In genomic region chr6:35024601-35025054, GRCh38 we compare ENCODE assay signal across 8 cellular contexts.
DNase-seq lines count a peak whose midpoint lies in the region; ATAC-seq and TF ChIP-seq lines count a peak whose summit lies in the region.

No MANE protein-coding gene starts in this region.

- no peak overlapping the region for H2AFZ ChIP-seq in GM23338

- H3K4me3 Mint-ChIP-seq in GM23338: peak overlapping the region; percentile 19; the same call in 2 of the 3 replicates
- no peak overlapping the region for H3K4me3 Mint-ChIP-seq in naive thymus-derived CD4-positive, alpha-beta T cell

- TF ChIP-seq CTCF in GM23338 (conservative IDR thresholded peaks at IDR 0.05; ENCODE audit: low read depth in 2 of 2): no peak
- no peak for TF ChIP-seq CTCF in epithelial cell of esophagus (IDR thresholded peaks at IDR 0.05; ENCODE audit: insufficient read depth, low read depth, low read length, missing control alignments)

- peaks cover 74% of the 10 kb centered on the region for H3K4me1 ChIP-seq in GM23338 (ENCODE audit: insufficient read depth)
- no peaks in the 10 kb centered on the region for H3K4me1 ChIP-seq in naive thymus-derived CD4-positive, alpha-beta T cell (ENCODE audit: control insufficient read depth in 2 of 2, insufficient read depth in 2 of 2, low read length in 2 of 2)

- no peaks in the 10 kb centered on the region for H3K9me3 ChIP-seq in naive thymus-derived CD4-positive, alpha-beta T cell (ENCODE audit: control insufficient read depth in 2 of 3, low read length in 3 of 3)

- no peak overlapping the region for H3K4me3 ChIP-seq in GM23338
- no peak overlapping the region for H3K4me3 ChIP-seq in epithelial cell of esophagus (ENCODE audit: low read length)
- H3K4me3 ChIP-seq in naive thymus-derived CD4-positive, alpha-beta T cell (ENCODE audit: low read length): no peak overlapping the region

- H3K79me2 ChIP-seq in GM23338 (replicated peaks; ENCODE audit: insufficient read depth): no peaks in the 10 kb centered on the region

- POLR2A ChIA-PET in naive thymus-derived CD4-positive, alpha-beta T cell (lab: Charles Lee): no interaction called here

- no peaks in the 10 kb centered on the region for H3K9me2 ChIP-seq in GM23338 (ENCODE audit: insufficient read depth)

- no peaks in the 10 kb centered on the region; the same call in 2 of the 3 replicates for H3K36me3 Mint-ChIP-seq in GM23338 (ENCODE audit: low read depth)
- H3K36me3 Mint-ChIP-seq in naive thymus-derived CD4-positive, alpha-beta T cell: peaks cover 0 to 35% (median 4%) of the 10 kb centered on the region in 5 donors

- ATAC-seq in GM23338 (peak; percentile 66), GM18498 (IDR thresholded peaks at IDR 0.05; ENCODE audit: unreplicated experiment) (no peak), GM21786 (IDR thresholded peaks at IDR 0.05; ENCODE audit: unreplicated experiment) (no peak), GM19467 (IDR thresholded peaks at IDR 0.05; ENCODE audit: unreplicated experiment) (no peak), HG02642 (IDR thresholded peaks at IDR 0.05; ENCODE audit: poor library complexity, unreplicated experiment) (no peak)
- ATAC-seq in naive thymus-derived CD4-positive, alpha-beta T cell: peak; percentile 54

- H3F3A ChIP-seq in GM23338 (replicated peaks; ENCODE audit: low read depth): 0 out of 2 replicates have a peak, but pooled peaks cover 3% of the 10 kb centered on the region

- CTCF ChIA-PET in naive thymus-derived CD4-positive, alpha-beta T cell (lab: Charles Lee): no interaction called here

- peak overlapping the region; percentile 25; the same call in 1 of the 2 replicates for H3K27ac Mint-ChIP-seq in GM23338
- H3K27ac Mint-ChIP-seq in naive thymus-derived CD4-positive, alpha-beta T cell: no peak overlapping the region

- peaks cover 13% of the 10 kb centered on the region for H3K27me3 Mint-ChIP-seq in GM23338 (ENCODE audit: insufficient read depth, low read depth, poor library complexity)
- no peaks in the 10 kb centered on the region for H3K27me3 Mint-ChIP-seq in naive thymus-derived CD4-positive, alpha-beta T cell

- H3K27me3 ChIP-seq in GM23338 (ENCODE audit: insufficient read depth): no peaks in the 10 kb centered on the region
- no peaks in the 10 kb centered on the region for H3K27me3 ChIP-seq in naive thymus-derived CD4-positive, alpha-beta T cell (ENCODE audit: control insufficient read depth in 2 of 2, insufficient read depth in 2 of 2, low read length in 2 of 2)

- DNase-seq in GM23338 (ENCODE audit: low spot score) (peak; percentile 69), NCI-H510A treated with DMSO at 0.1 percent for 48 hours (lab: John Stamatoyannopoulos, UW) (peak; percentile 98), epithelial cell of esophagus (ENCODE audit: low read depth) (peak; percentile 98)
- no peak for DNase-seq in naive thymus-derived CD4-positive, alpha-beta T cell

- peak overlapping the region; percentile 46; the same call in 1 of the 2 replicates for H3K27ac ChIP-seq in GM23338 (ENCODE audit: low read depth)
- H3K27ac ChIP-seq in naive thymus-derived CD4-positive, alpha-beta T cell (ENCODE audit: low read depth, low read length): no peak overlapping the region

- H4K20me1 ChIP-seq in GM23338 (replicated peaks; ENCODE audit: insufficient read depth): no peaks in the 10 kb centered on the region; the same call in 1 of the 2 replicates

- peak overlapping the region; percentile 4 for H3K4me2 ChIP-seq in GM23338

- no peaks in the 10 kb centered on the region for H3K36me3 ChIP-seq in GM23338 (ENCODE audit: insufficient read depth)
- H3K36me3 ChIP-seq in naive thymus-derived CD4-positive, alpha-beta T cell (ENCODE audit: control insufficient read depth in 2 of 3, insufficient read depth in 3 of 3, low read length in 3 of 3): peaks cover 0 to 8% (median 0%) of the 10 kb centered on the region in 3 experiments

- H3K9me3 Mint-ChIP-seq in GM23338: no peaks in the 10 kb centered on the region
- H3K9me3 Mint-ChIP-seq in naive thymus-derived CD4-positive, alpha-beta T cell: no peaks in the 10 kb centered on the region

- peaks cover 73% of the 10 kb centered on the region for H3K4me1 Mint-ChIP-seq in GM23338
- peaks cover 0 to 2% (median 0%) of the 10 kb centered on the region in 7 donors for H3K4me1 Mint-ChIP-seq in naive thymus-derived CD4-positive, alpha-beta T cell

- intact Hi-C loops in naive thymus-derived CD4-positive, alpha-beta T cell (cut with micrococcal nuclease): no loop called here

TF ChIP-seq in GM23338, 12 proteins besides CTCF, POLR2A, EP300 and RAD21:
- TF ChIP-seq STAT1 (IDR thresholded peaks at IDR 0.05; ENCODE audit: unreplicated experiment): no peak
- TF ChIP-seq CREB1 (CRISPR knock-in tag; IDR thresholded peaks at IDR 0.05; ENCODE audit: low read depth): 0 out of 2 replicates have a peak, but pooled peaks have one; percentile 38
- TF ChIP-seq JUNB (IDR thresholded peaks at IDR 0.05; ENCODE audit: unreplicated experiment): no peak
- TF ChIP-seq, protein P1, sequence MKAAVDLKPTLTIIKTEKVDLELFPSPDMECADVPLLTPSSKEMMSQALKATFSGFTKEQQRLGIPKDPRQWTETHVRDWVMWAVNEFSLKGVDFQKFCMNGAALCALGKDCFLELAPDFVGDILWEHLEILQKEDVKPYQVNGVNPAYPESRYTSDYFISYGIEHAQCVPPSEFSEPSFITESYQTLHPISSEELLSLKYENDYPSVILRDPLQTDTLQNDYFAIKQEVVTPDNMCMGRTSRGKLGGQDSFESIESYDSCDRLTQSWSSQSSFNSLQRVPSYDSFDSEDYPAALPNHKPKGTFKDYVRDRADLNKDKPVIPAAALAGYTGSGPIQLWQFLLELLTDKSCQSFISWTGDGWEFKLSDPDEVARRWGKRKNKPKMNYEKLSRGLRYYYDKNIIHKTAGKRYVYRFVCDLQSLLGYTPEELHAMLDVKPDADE (IDR thresholded peaks at IDR 0.05): no peak
- TF ChIP-seq POLR2AphosphoS5 (IDR thresholded peaks at IDR 0.05; ENCODE audit: low read depth): no peak
- TF ChIP-seq, protein P2, sequence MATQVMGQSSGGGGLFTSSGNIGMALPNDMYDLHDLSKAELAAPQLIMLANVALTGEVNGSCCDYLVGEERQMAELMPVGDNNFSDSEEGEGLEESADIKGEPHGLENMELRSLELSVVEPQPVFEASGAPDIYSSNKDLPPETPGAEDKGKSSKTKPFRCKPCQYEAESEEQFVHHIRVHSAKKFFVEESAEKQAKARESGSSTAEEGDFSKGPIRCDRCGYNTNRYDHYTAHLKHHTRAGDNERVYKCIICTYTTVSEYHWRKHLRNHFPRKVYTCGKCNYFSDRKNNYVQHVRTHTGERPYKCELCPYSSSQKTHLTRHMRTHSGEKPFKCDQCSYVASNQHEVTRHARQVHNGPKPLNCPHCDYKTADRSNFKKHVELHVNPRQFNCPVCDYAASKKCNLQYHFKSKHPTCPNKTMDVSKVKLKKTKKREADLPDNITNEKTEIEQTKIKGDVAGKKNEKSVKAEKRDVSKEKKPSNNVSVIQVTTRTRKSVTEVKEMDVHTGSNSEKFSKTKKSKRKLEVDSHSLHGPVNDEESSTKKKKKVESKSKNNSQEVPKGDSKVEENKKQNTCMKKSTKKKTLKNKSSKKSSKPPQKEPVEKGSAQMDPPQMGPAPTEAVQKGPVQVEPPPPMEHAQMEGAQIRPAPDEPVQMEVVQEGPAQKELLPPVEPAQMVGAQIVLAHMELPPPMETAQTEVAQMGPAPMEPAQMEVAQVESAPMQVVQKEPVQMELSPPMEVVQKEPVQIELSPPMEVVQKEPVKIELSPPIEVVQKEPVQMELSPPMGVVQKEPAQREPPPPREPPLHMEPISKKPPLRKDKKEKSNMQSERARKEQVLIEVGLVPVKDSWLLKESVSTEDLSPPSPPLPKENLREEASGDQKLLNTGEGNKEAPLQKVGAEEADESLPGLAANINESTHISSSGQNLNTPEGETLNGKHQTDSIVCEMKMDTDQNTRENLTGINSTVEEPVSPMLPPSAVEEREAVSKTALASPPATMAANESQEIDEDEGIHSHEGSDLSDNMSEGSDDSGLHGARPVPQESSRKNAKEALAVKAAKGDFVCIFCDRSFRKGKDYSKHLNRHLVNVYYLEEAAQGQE (IDR thresholded peaks at IDR 0.05; ENCODE audit: unreplicated experiment): no peak

Comparison
In these comparisons a context has a peak if more than half of its experiments do, and no peak if none do; other contexts are left out.
1. ATAC-seq: peak in GM23338 (single experiment) and naive thymus-derived CD4-positive, alpha-beta T cell (single experiment); none in GM18498 (single experiment), GM21786 (single experiment), GM19467 (single experiment) and HG02642 (single experiment).
2. DNase-seq: peak in GM23338 (single experiment), NCI-H510A treated with DMSO at 0.1 percent for 48 hours (single experiment) and epithelial cell of esophagus (single experiment); none in naive thymus-derived CD4-positive, alpha-beta T cell (0 of 9).